Comparison of ENCODE assay signal across 9 cellular contexts in genomic region chr12:130462558-130462924, GRCh38.
"Had no signal": no experiment of that assay in that cellular context is flagged by ENCODE, and none has a peak within 500 bp of the region (broad histone marks: within the 10 kb centered on the region; RNA-seq: fewer than 3 reads in every experiment).

No MANE protein-coding gene starts in this region.

- H3K4me1 ChIP-seq: HAP-1 had no signal

- H2AFZ ChIP-seq: GM23338 had no signal

- H3K4me3 Mint-ChIP-seq: GM23338, HFFc6 had no signal

- H3K36me3 ChIP-seq: HAP-1 had no signal

- FAIRE-seq: K562 had no signal

- H3K4me2 ChIP-seq: GM23338 had no signal

- ATAC-seq: GM23338, HCT116, K562 had no signal

- H3K27ac ChIP-seq: HL-60 had no signal

- H3K27ac Mint-ChIP-seq: GM23338, HFFc6 had no signal

- H3K4me3 ChIP-seq: GM23338, HAP-1, K562 had no signal

- DNase-seq: H7, HFFc6, IMR-90, KG1 had no signal

- H3K9me3 ChIP-seq: HAP-1 had no signal
